In the genomic region with DNA sequence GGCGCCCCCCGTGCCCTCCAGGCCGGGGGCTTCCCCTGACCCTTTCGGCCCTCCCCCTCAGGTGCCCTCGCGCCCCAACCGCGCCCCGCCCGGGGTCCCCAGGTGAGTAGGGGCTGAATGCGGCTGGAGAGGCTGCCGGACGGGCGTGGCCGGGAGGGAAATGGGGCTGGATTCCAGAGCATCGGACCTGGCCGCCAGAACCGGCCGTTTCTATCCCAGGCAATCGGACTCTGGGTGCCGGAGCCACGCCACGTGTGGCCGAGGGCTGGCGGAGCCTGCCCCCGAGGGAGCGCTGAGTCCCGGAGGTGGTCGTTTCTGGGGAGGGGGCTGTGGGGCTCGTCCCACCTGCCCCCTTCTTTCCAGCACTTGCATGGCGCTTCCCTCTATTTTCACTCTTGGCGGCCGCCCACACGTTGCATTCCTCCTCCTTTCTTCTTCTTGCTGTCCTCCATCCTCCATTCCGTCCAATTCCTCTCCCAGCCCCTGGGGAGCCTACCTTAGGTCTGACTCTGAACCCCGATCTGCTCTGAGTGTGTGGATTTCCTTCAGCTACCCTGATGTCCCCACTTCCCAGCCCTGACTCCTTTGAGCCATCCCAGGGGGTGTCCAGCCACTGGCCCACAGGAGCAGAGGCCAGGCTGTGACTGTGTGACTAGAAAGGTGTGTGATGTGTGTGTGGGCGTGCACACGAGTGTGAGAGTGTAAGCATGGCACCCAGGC, we compare ENCODE assay signal across 8 cellular contexts. TPM values are rescaled to one million over a fixed set of nuclear protein-coding genes. Genes with fewer than 3 reads are reported as not detected.
DNase-seq lines count a peak whose midpoint lies in the region; ATAC-seq and TF ChIP-seq lines count a peak whose summit lies in the region.

No MANE protein-coding gene starts in this region.

- no peaks in the 10 kb centered on the region for H3K27me3 Mint-ChIP-seq in activated naive CD4-positive, alpha-beta T cell treated with anti-CD3 and anti-CD28 coated beads, Interleukin-2, amount 50 U/mL, for 24 hours

- H3K27me3 ChIP-seq in left lung (peaks cover 0 to 15% of the 10 kb centered on the region in 2 donors), upper lobe of left lung (no peaks in the 10 kb centered on the region)

- no peaks in the 10 kb centered on the region for H3K9me3 Mint-ChIP-seq in activated naive CD4-positive, alpha-beta T cell treated with anti-CD3 and anti-CD28 coated beads, Interleukin-2, amount 50 U/mL, for 24 hours

- no peak for TF ChIP-seq EP300 in upper lobe of left lung (IDR thresholded peaks at IDR 0.05)

- H3K9me3 ChIP-seq in left lung: no peaks in the 10 kb centered on the region
- H3K9me3 ChIP-seq in upper lobe of left lung: no peaks in the 10 kb centered on the region

- in situ Hi-C loops in KBM-7 (cut with MboI; ENCODE audit: low pct_unique_long_range_greater_than_20kb, low sequenced_read_pairs): no loop called here

- peaks cover 10 to 23% of the 10 kb centered on the region in 2 donors for H3K4me1 ChIP-seq in left lung
- H3K4me1 ChIP-seq in upper lobe of left lung: peaks cover 12 to 22% (median 18%) of the 10 kb centered on the region in 4 donors

- intact Hi-C loops in left lung (cut with DNase I): no loop called here

- H3K36me3 ChIP-seq in left lung: peaks cover 0 to 7% of the 10 kb centered on the region in 2 donors
- peaks cover 0 to 6% (median 3%) of the 10 kb centered on the region in 4 donors for H3K36me3 ChIP-seq in upper lobe of left lung

- H3K27ac ChIP-seq in left lung (no peak overlapping the region), upper lobe of left lung (no peak overlapping the region)

- peaks cover 12% of the 10 kb centered on the region for H3K4me1 Mint-ChIP-seq in activated naive CD4-positive, alpha-beta T cell treated with anti-CD3 and anti-CD28 coated beads, Interleukin-2, amount 50 U/mL, for 24 hours

- ATAC-seq in left lung (no peak), upper lobe of left lung (ENCODE audit: low FRiP score in 2 of 2) (no peak), HG03520 (IDR thresholded peaks at IDR 0.05; ENCODE audit: unreplicated experiment) (no peak)

- DNase-seq in stimulated activated CD4-positive, alpha-beta T cell treated with anti-CD3 and anti-CD28 coated beads, Interleukin-15, amount 100 ng/mL, for 24 hours: peak; percentile 16
- DNase-seq in stimulated activated CD4-positive, alpha-beta T cell treated with anti-CD3 and anti-CD28 coated beads, Interleukin-4, amount 100 ng/mL, for 4 hours: no peak
- DNase-seq in left lung (no peak), upper lobe of left lung (no peak), KBM-7 (no peak), epidermal melanocyte (ENCODE audit: insufficient read length, low spot score) (no peak)

- no peak for TF ChIP-seq CTCF in left lung (IDR thresholded peaks at IDR 0.05)
- TF ChIP-seq CTCF in upper lobe of left lung (IDR thresholded peaks at IDR 0.05): no peak

- WGBS in upper lobe of left lung, 2 donors: 21 to 33% methylated on average over 15 to 26 of the region's 38 CpGs

- no peak for TF ChIP-seq POLR2A in upper lobe of left lung (IDR thresholded peaks at IDR 0.05)

- no peak overlapping the region for H3K27ac Mint-ChIP-seq in activated naive CD4-positive, alpha-beta T cell treated with anti-CD3 and anti-CD28 coated beads, Interleukin-2, amount 50 U/mL, for 24 hours

- H3K4me3 ChIP-seq in left lung: peak overlapping the region; percentile 25 to 44
- peak overlapping the region in 3 of 4 donors; percentile 41 to 55 (median 54) for H3K4me3 ChIP-seq in upper lobe of left lung

- H3K4me3 Mint-ChIP-seq in activated naive CD4-positive, alpha-beta T cell treated with anti-CD3 and anti-CD28 coated beads, Interleukin-2, amount 50 U/mL, for 24 hours: peak overlapping the region; percentile 85

- no peaks in the 10 kb centered on the region for H3K36me3 Mint-ChIP-seq in activated naive CD4-positive, alpha-beta T cell treated with anti-CD3 and anti-CD28 coated beads, Interleukin-2, amount 50 U/mL, for 24 hours

RNA-seq across cellular contexts. Expression of a gene that starts 24.8 kb away (rescaled TPM):
- total RNA-seq in left lung (100 to 1,000 TPM; 108 to 126 TPM), upper lobe of left lung (100 to 1,000 TPM in 2 of 6 donors, 10 to 100 TPM in 4; 78.4 to 138 (median 93.8) TPM)

RNA-seq across cellular contexts. Expression of a gene that starts 25.1 kb away (rescaled TPM):
- 10 to 100 TPM; 16.2 to 25.6 TPM for total RNA-seq in left lung
- total RNA-seq in upper lobe of left lung: 10 to 100 TPM; 13.7 to 28.3 (median 22.8) TPM

RNA-seq across cellular contexts. Expression of a gene that starts 47.8 kb away (rescaled TPM):
- 10 to 100 TPM in 1 of 2 donors, 1 to 10 TPM in 1; 9.0 to 17.2 TPM for total RNA-seq in left lung
- 10 to 100 TPM in 2 of 6 donors, 1 to 10 TPM in 4; 1.4 to 17.8 (median 7.9) TPM for total RNA-seq in upper lobe of left lung

RNA-seq across cellular contexts. Expression of a gene that starts 59.6 kb away (rescaled TPM):
- total RNA-seq in left lung: 100 to 1,000 TPM; 102 to 115 TPM
- total RNA-seq in upper lobe of left lung: 100 to 1,000 TPM in 3 of 6 donors, 10 to 100 TPM in 3; 53.4 to 136 (median 95.5) TPM
